Comparison of ENCODE assay signal across 11 cellular contexts in genomic region chr6:13617066-13617465, GRCh38. TPM values are rescaled to one million over a fixed set of nuclear protein-coding genes. Genes with fewer than 3 reads are reported as not detected.
DNase-seq lines count a peak whose midpoint lies in the region; ATAC-seq and TF ChIP-seq lines count a peak whose summit lies in the region.
"Had no signal": no experiment of that assay in that cellular context is flagged by ENCODE, and none has a peak within 500 bp of the region (broad histone marks: within the 10 kb centered on the region; RNA-seq: fewer than 3 reads in every experiment).

No MANE protein-coding gene starts in this region.

- peak overlapping the region; percentile 81 for H3K27ac Mint-ChIP-seq in CD8-positive, alpha-beta T cell
- H3K27ac Mint-ChIP-seq in HFFc6: peak overlapping the region; percentile 97
- peak overlapping the region; percentile 98 for H3K27ac Mint-ChIP-seq in activated naive CD8-positive, alpha-beta T cell
- peak overlapping the region; percentile 69 to 97 (median 88) for H3K27ac Mint-ChIP-seq in naive thymus-derived CD4-positive, alpha-beta T cell

- H3K4me3 Mint-ChIP-seq in CD8-positive, alpha-beta T cell: peak overlapping the region; percentile 99
- H3K4me3 Mint-ChIP-seq in HFFc6: peak overlapping the region; percentile 100
- H3K4me3 Mint-ChIP-seq in activated naive CD8-positive, alpha-beta T cell: peak overlapping the region; percentile 99
- H3K4me3 Mint-ChIP-seq in naive thymus-derived CD4-positive, alpha-beta T cell: peak overlapping the region; percentile 57 to 98 (median 94)

- H3K27me3 ChIP-seq in CD8-positive, alpha-beta T cell (ENCODE audit: insufficient read depth, low read length): no peaks in the 10 kb centered on the region
- no peaks in the 10 kb centered on the region for H3K27me3 ChIP-seq in naive thymus-derived CD4-positive, alpha-beta T cell (ENCODE audit: control insufficient read depth in 2 of 2, insufficient read depth in 2 of 2, low read length in 2 of 2)
- H3K27me3 ChIP-seq in suprapubic skin (no peaks in the 10 kb centered on the region), gastroesophageal sphincter (no peaks in the 10 kb centered on the region)

- TF ChIP-seq EP300 in suprapubic skin (IDR thresholded peaks at IDR 0.05) (no peak), gastroesophageal sphincter (IDR thresholded peaks at IDR 0.05) (no peak)

- CTCF ChIA-PET in CD8-positive, alpha-beta T cell (lab: Charles Lee): interaction anchor here (0.6 to 3.2 kb wide), 5 partner anchors 16 to 599 kb away, joined by 3 to 32 read pairs (median 3); partner anchors contain the start of genes RANBP9 and SIRT5
- CTCF ChIA-PET in naive thymus-derived CD4-positive, alpha-beta T cell (lab: Charles Lee): interaction anchor here (0.8 to 2.6 kb wide), 4 partner anchors 8 to 96 kb away, joined by 3 to 12 read pairs (median 6); partner anchors contain the start of gene RANBP9

- no peaks in the 10 kb centered on the region for H3K9me3 ChIP-seq in CD8-positive, alpha-beta T cell (ENCODE audit: low read length)
- H3K9me3 ChIP-seq in naive thymus-derived CD4-positive, alpha-beta T cell (ENCODE audit: control insufficient read depth in 2 of 3, low read length in 3 of 3): no peaks in the 10 kb centered on the region
- no peaks in the 10 kb centered on the region for H3K9me3 ChIP-seq in suprapubic skin
- no peaks in the 10 kb centered on the region for H3K9me3 ChIP-seq in gastroesophageal sphincter

- peaks cover 59% of the 10 kb centered on the region for H3K36me3 Mint-ChIP-seq in CD8-positive, alpha-beta T cell
- peaks cover 37% of the 10 kb centered on the region for H3K36me3 Mint-ChIP-seq in HFFc6 (ENCODE audit: low read depth)
- H3K36me3 Mint-ChIP-seq in activated naive CD8-positive, alpha-beta T cell: peaks cover 10% of the 10 kb centered on the region
- peaks cover 6 to 22% (median 15%) of the 10 kb centered on the region in 5 donors for H3K36me3 Mint-ChIP-seq in naive thymus-derived CD4-positive, alpha-beta T cell

- H3K36me3 ChIP-seq in CD8-positive, alpha-beta T cell (ENCODE audit: insufficient read depth, low read length): peaks cover 31% of the 10 kb centered on the region
- H3K36me3 ChIP-seq in naive thymus-derived CD4-positive, alpha-beta T cell (ENCODE audit: control insufficient read depth in 2 of 3, insufficient read depth in 3 of 3, low read length in 3 of 3): peaks cover 12 to 54% (median 35%) of the 10 kb centered on the region in 3 experiments
- peaks cover 54% of the 10 kb centered on the region for H3K36me3 ChIP-seq in suprapubic skin
- H3K36me3 ChIP-seq in gastroesophageal sphincter: peaks cover 10 to 65% of the 10 kb centered on the region in 2 donors

- peaks cover 41% of the 10 kb centered on the region for H3K4me1 Mint-ChIP-seq in CD8-positive, alpha-beta T cell (ENCODE audit: low read depth)
- H3K4me1 Mint-ChIP-seq in HFFc6 (ENCODE audit: low read depth): peaks cover 29% of the 10 kb centered on the region
- peaks cover 44% of the 10 kb centered on the region for H3K4me1 Mint-ChIP-seq in activated naive CD8-positive, alpha-beta T cell (ENCODE audit: low read depth)
- H3K4me1 Mint-ChIP-seq in naive thymus-derived CD4-positive, alpha-beta T cell: peaks cover 21 to 49% (median 41%) of the 10 kb centered on the region in 7 donors

- H3K4me1 ChIP-seq in CD8-positive, alpha-beta T cell (ENCODE audit: insufficient read depth, low read length): peaks cover 28% of the 10 kb centered on the region
- peaks cover 8 to 26% of the 10 kb centered on the region in 2 donors for H3K4me1 ChIP-seq in naive thymus-derived CD4-positive, alpha-beta T cell (ENCODE audit: control insufficient read depth in 2 of 2, insufficient read depth in 2 of 2, low read length in 2 of 2)
- H3K4me1 ChIP-seq in suprapubic skin: peaks cover 27% of the 10 kb centered on the region
- H3K4me1 ChIP-seq in gastroesophageal sphincter: peaks cover 8 to 30% (median 8%) of the 10 kb centered on the region in 3 donors

- no peaks in the 10 kb centered on the region for H3K27me3 Mint-ChIP-seq in CD8-positive, alpha-beta T cell (ENCODE audit: low read depth)
- H3K27me3 Mint-ChIP-seq in HFFc6 (ENCODE audit: insufficient read depth): no peaks in the 10 kb centered on the region
- no peaks in the 10 kb centered on the region for H3K27me3 Mint-ChIP-seq in activated naive CD8-positive, alpha-beta T cell
- peaks cover 0 to 2% (median 0%) of the 10 kb centered on the region in 5 donors for H3K27me3 Mint-ChIP-seq in naive thymus-derived CD4-positive, alpha-beta T cell

- TF ChIP-seq POLR2A in suprapubic skin (IDR thresholded peaks at IDR 0.05): no peak
- no peak for TF ChIP-seq POLR2A in gastroesophageal sphincter (IDR thresholded peaks at IDR 0.05)

- WGBS in suprapubic skin: 79% methylated on average over 2 of the region's 2 CpGs
- WGBS in gastroesophageal sphincter (ENCODE audit: low coverage in 1 of 2), 2 donors: 74 to 78% methylated on average over 2 of the region's 2 CpGs

- H3K27ac ChIP-seq in CD8-positive, alpha-beta T cell (ENCODE audit: low read depth, low read length): no peak overlapping the region
- peak overlapping the region; percentile 81 for H3K27ac ChIP-seq in naive thymus-derived CD4-positive, alpha-beta T cell (ENCODE audit: low read depth, low read length)
- H3K27ac ChIP-seq in suprapubic skin (no peak overlapping the region), gastroesophageal sphincter (no peak overlapping the region)

- no peak overlapping the region for H3K4me3 ChIP-seq in CD8-positive, alpha-beta T cell (ENCODE audit: low read depth, low read length)
- H3K4me3 ChIP-seq in naive thymus-derived CD4-positive, alpha-beta T cell (ENCODE audit: low read length): no peak overlapping the region
- H3K4me3 ChIP-seq in suprapubic skin: no peak overlapping the region
- H3K4me3 ChIP-seq in gastroesophageal sphincter: no peak overlapping the region

- DNase-seq in CD8-positive, alpha-beta T cell: no peak
- DNase-seq in HFFc6 (no peak), suprapubic skin (ENCODE audit: low spot score in 2 of 2) (no peak), cortex of kidney (lab: John Stamatoyannopoulos, UW) (no peak), DMS 273 (lab: John Stamatoyannopoulos, UW; ENCODE audit: unreplicated experiment) (no peak)
- no peak for DNase-seq in naive thymus-derived CD4-positive, alpha-beta T cell
- DNase-seq: DMS53; effector memory CD4-positive, alpha-beta T cell; stimulated activated CD4-positive, alpha-beta T cell treated with anti-CD3 and anti-CD28 coated beads, Interleukin-2, amount 100 ng/mL, for 24 hours had no signal

- no peak for ATAC-seq in CD8-positive, alpha-beta T cell
- no peak for ATAC-seq in naive thymus-derived CD4-positive, alpha-beta T cell
- ATAC-seq in gastroesophageal sphincter: no peak

- intact Hi-C loops in CD8-positive, alpha-beta T cell (cut with DNase I, micrococcal nuclease): loop anchor here (5.0 to 10.0 kb wide), 3 partner anchors 162 to 500 kb away; partner anchors contain the start of gene CD83 (in 1 of the 2)
- intact Hi-C loops in naive thymus-derived CD4-positive, alpha-beta T cell (cut with micrococcal nuclease): loop anchor here (5.0 to 10.0 kb wide), 2 partner anchors 132 to 500 kb away; partner anchors contain the start of genes CD83 (in 1 of the 2) and GFOD1 (in 1 of the 2)

- TF ChIP-seq CTCF in CD8-positive, alpha-beta T cell (IDR thresholded peaks at IDR 0.05): no peak
- TF ChIP-seq CTCF in HFFc6 (IDR thresholded peaks at IDR 0.05) (no peak), suprapubic skin (IDR thresholded peaks at IDR 0.05) (no peak), gastroesophageal sphincter (IDR thresholded peaks at IDR 0.05) (no peak)

- H3K9me3 Mint-ChIP-seq in CD8-positive, alpha-beta T cell: no peaks in the 10 kb centered on the region
- H3K9me3 Mint-ChIP-seq in HFFc6: no peaks in the 10 kb centered on the region; the same call in 1 of the 2 replicates
- H3K9me3 Mint-ChIP-seq in activated naive CD8-positive, alpha-beta T cell (ENCODE audit: low read depth): no peaks in the 10 kb centered on the region
- peaks cover 0 to 4% (median 0%) of the 10 kb centered on the region in 11 donors for H3K9me3 Mint-ChIP-seq in naive thymus-derived CD4-positive, alpha-beta T cell

- POLR2A ChIA-PET in CD8-positive, alpha-beta T cell (lab: Charles Lee): interaction anchor here (1.1 to 3.2 kb wide), 4 partner anchors 10 to 94 kb away, joined by 3 to 59 read pairs (median 13); partner anchors contain the start of gene RANBP9
- POLR2A ChIA-PET in naive thymus-derived CD4-positive, alpha-beta T cell (lab: Charles Lee): interaction anchor here (0.7 to 5.3 kb wide), 5 partner anchors 43 to 673 kb away, joined by 3 to 101 read pairs (median 20); partner anchors contain the start of genes RANBP9, SIRT5 and TBC1D7

RNA-seq across cellular contexts. Expression of gene NOL7, which starts 1.9 kb away (rescaled TPM):
- 10 to 100 TPM; 70.5 to 71.1 TPM for total RNA-seq in CD8-positive, alpha-beta T cell
- total RNA-seq in HFFc6 (2021; fragmentation: NEBNext Ultra II Directional; extraction: Animal tissue kit (Norgen Biotek cat#: 25700)): 10 to 100 TPM; 68.4 to 89.6 (median 84.8) TPM
- total RNA-seq in naive thymus-derived CD4-positive, alpha-beta T cell: 10 to 100 TPM; 49.1 to 65.2 (median 62.1) TPM
- 100 to 1,000 TPM; 135 to 145 TPM for polyA plus RNA-seq in naive thymus-derived CD4-positive, alpha-beta T cell
- total RNA-seq in suprapubic skin (10 to 100 TPM; 38.6 to 48.0 (median 42.0) TPM), gastroesophageal sphincter (100 to 1,000 TPM in 2 of 4 donors, 10 to 100 TPM in 2; 92.4 to 120 (median 98.5) TPM)

RNA-seq across cellular contexts. Expression of gene SIRT5, which starts 42.7 kb away (rescaled TPM):
- total RNA-seq in CD8-positive, alpha-beta T cell: 10 to 100 TPM; 10.6 to 12.7 TPM
- total RNA-seq in HFFc6 (2021; fragmentation: NEBNext Ultra II Directional; extraction: Animal tissue kit (Norgen Biotek cat#: 25700)): 1 to 10 TPM; 4.3 to 7.0 (median 6.3) TPM
- total RNA-seq in naive thymus-derived CD4-positive, alpha-beta T cell: 10 to 100 TPM in 4 of 5 experiments, 1 to 10 TPM in 1; 8.8 to 25.7 (median 15.4) TPM
- 10 to 100 TPM; 11.9 to 13.1 TPM for polyA plus RNA-seq in naive thymus-derived CD4-positive, alpha-beta T cell
- total RNA-seq in suprapubic skin: 10 to 100 TPM in 2 of 4 donors, 1 to 10 TPM in 2; 5.7 to 17.8 (median 8.7) TPM
- 10 to 100 TPM in 2 of 4 donors, 1 to 10 TPM in 2; 7.5 to 13.1 (median 10.0) TPM for total RNA-seq in gastroesophageal sphincter
